ENCODE assay signal across 18 cellular contexts in the genomic region with DNA sequence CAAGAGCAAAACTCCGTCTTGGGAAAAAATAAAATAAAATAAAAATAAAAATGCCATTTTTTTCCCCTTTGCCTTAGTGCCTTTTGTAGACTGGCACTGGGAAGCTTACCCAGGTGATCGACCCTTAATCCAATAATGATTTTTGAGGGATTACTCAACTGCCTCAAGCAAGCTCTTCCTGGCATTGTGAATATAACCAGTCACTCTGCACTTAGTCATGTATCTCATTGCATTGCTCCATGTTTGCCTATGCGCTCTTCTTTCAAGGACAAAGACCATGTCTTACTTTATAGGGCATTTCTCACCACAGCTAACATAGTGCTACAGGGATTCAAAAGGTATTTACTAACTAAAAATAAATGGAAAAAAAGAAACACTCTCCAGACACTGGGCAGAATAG. TPM values are rescaled to one million over a fixed set of nuclear protein-coding genes. Genes with fewer than 3 reads are reported as not detected.
DNase-seq lines count a peak whose midpoint lies in the region; ATAC-seq, FAIRE-seq and TF ChIP-seq lines count a peak whose summit lies in the region.
"Had no signal": no experiment of that assay in that cellular context is flagged by ENCODE, and none has a peak within 500 bp of the region (broad histone marks: within the 10 kb centered on the region; RNA-seq: fewer than 3 reads in every experiment).

No MANE protein-coding gene starts in this region.

- H3K9ac ChIP-seq in BLaER1, result no peak overlapping the region
- H3K9ac ChIP-seq in Karpas-422 (ENCODE audit: low read length), result no peak overlapping the region
- no peak overlapping the region for H3K9ac ChIP-seq in neuronal stem cell (ENCODE audit: low read depth, low read length, poor library complexity)
- H3K9ac ChIP-seq: KMS-11 had no signal

- no peak for DNase-seq in Karpas-422
- peak; percentile 95 for DNase-seq in bronchial epithelial cell (ENCODE audit: low read depth)
- peak; percentile 15 for DNase-seq in left lobe of liver (ENCODE audit: low spot score)
- no peak for DNase-seq in SKM-1 treated with dmso at 0.1 percent for 144 hours (lab: John Stamatoyannopoulos, UW; ENCODE audit: unreplicated experiment)
- DNase-seq in glomerular visceral epithelial cell (ENCODE audit: extremely low spot score), result no peak
- no peak for DNase-seq in neuronal stem cell (ENCODE audit: low spot score)
- no peak for DNase-seq in Calu3
- DNase-seq: activated CD4-positive, CD25-positive, alpha-beta regulatory T cell treated with anti-CD3 and anti-CD28 coated beads, Interleukin-2, amount 50 U/mL, for 72 hours; left colon; NCI-H1417; NCI-H526; retina had no signal

- no peak overlapping the region for H3K14ac ChIP-seq in neuronal stem cell (ENCODE audit: low read length)

- no peak for FAIRE-seq in bronchial epithelial cell (lab: Jason Lieb, UNC)

- H3K9me2 ChIP-seq in Karpas-422 (replicated peaks; ENCODE audit: insufficient read depth, low read length), result no peaks in the 10 kb centered on the region

- no peak overlapping the region for H2AK5ac ChIP-seq in neuronal stem cell (ENCODE audit: low read depth, low read length)

- CTCF ChIA-PET in Calu3 (lab: Charles Lee), result interaction anchor here (1.4 kb wide), 1 partner anchor 79 kb away, joined by 3 read pairs; no protein-coding TSS in a partner anchor

- H3K36me3 Mint-ChIP-seq in Calu3 (ENCODE audit: insufficient read depth, unreplicated experiment), result peaks cover 5% of the 10 kb centered on the region

- peak overlapping the region; percentile 38; the same call in 1 of the 2 replicates for H3K4me2 ChIP-seq in BLaER1
- H3K4me2 ChIP-seq in Karpas-422 (ENCODE audit: low read depth, low read length, poor library complexity, severe bottlenecking), result no peak overlapping the region
- no peak overlapping the region for H3K4me2 ChIP-seq in neuronal stem cell (ENCODE audit: insufficient read depth, low read length, poor library complexity, severe bottlenecking)
- H3K4me2 ChIP-seq: KMS-11 had no signal

- H3K27me3 ChIP-seq in BLaER1, result no peaks in the 10 kb centered on the region
- no peaks in the 10 kb centered on the region for H3K27me3 ChIP-seq in Karpas-422 (ENCODE audit: low read length)
- H3K27me3 ChIP-seq in bronchial epithelial cell (ENCODE audit: control insufficient read depth, insufficient read depth, low read length), result no peaks in the 10 kb centered on the region
- no peaks in the 10 kb centered on the region for H3K27me3 ChIP-seq in neuronal stem cell (ENCODE audit: control insufficient read depth in 3 of 3, insufficient read depth in 3 of 3, low read depth in 1 of 3, low read length in 3 of 3)
- H3K27me3 ChIP-seq: gastroesophageal sphincter had no signal

- no peak overlapping the region for H3K23ac ChIP-seq in neuronal stem cell (ENCODE audit: low read depth, low read length, poor library complexity)

- peaks cover 29% of the 10 kb centered on the region for H4K20me1 ChIP-seq in BLaER1
- H4K20me1 ChIP-seq in Karpas-422 (ENCODE audit: insufficient read depth, low read depth, low read length), result 0 out of 2 replicates have a peak, but pooled peaks cover 7% of the 10 kb centered on the region

- BruUV-seq in Calu3 (replicated peaks; lab: Mats Ljungman, UMichigan), result no TSS peak

- peaks cover 87% of the 10 kb centered on the region for H3K79me2 ChIP-seq in Karpas-422 (ENCODE audit: low read length)

- no peak overlapping the region for H3K18ac ChIP-seq in neuronal stem cell (ENCODE audit: low read length)

- no peak overlapping the region for H2BK12ac ChIP-seq in neuronal stem cell (ENCODE audit: low read length)

- no peaks in the 10 kb centered on the region for H3K9me3 Mint-ChIP-seq in Calu3 (ENCODE audit: low read depth, unreplicated experiment)

- H2BK5ac ChIP-seq in neuronal stem cell (ENCODE audit: low read length), result no peak overlapping the region

- no peak overlapping the region for H3K4ac ChIP-seq in neuronal stem cell (ENCODE audit: low read length)

- H3K27ac ChIP-seq in BLaER1, result no peak overlapping the region
- peak overlapping the region; percentile 14; the same call in 1 of the 2 replicates for H3K27ac ChIP-seq in Karpas-422 (ENCODE audit: low read length)
- no peak overlapping the region for H3K27ac ChIP-seq in neuronal stem cell (replicated peaks; ENCODE audit: low read length)
- H3K27ac ChIP-seq: gastroesophageal sphincter, KMS-11 had no signal

- intact Hi-C loops in Calu3 (cut with micrococcal nuclease; ENCODE audit: unreplicated experiment), result no loop called here

- no peak overlapping the region for H3K27ac Mint-ChIP-seq in Calu3 (ENCODE audit: unreplicated experiment)
- H3K27ac Mint-ChIP-seq: activated naive CD8-positive, alpha-beta T cell; brain had no signal

- no peak overlapping the region for H2BK120ac ChIP-seq in neuronal stem cell (ENCODE audit: low read depth, low read length)

- TF ChIP-seq CTCF in bronchial epithelial cell (IDR thresholded peaks at IDR 0.05; ENCODE audit: insufficient read depth, low read length, severe bottlenecking) (no peak), Calu3 (IDR thresholded peaks at IDR 0.05; ENCODE audit: unreplicated experiment) (no peak)

- H3K4me3 ChIP-seq in BLaER1, result no peak overlapping the region
- H3K4me3 ChIP-seq in Karpas-422 (ENCODE audit: low read length), result no peak overlapping the region
- H3K4me3 ChIP-seq in bronchial epithelial cell (ENCODE audit: low read depth, low read length), result no peak overlapping the region
- H3K4me3 ChIP-seq in neuronal stem cell (ENCODE audit: low read length in 2 of 2), result no peak overlapping the region
- H3K4me3 ChIP-seq: gastroesophageal sphincter, SK-N-MC had no signal

- H3K36me3 ChIP-seq in BLaER1, result peaks cover 30% of the 10 kb centered on the region
- peaks cover 16% of the 10 kb centered on the region for H3K36me3 ChIP-seq in Karpas-422 (ENCODE audit: insufficient read depth, low read length)
- H3K36me3 ChIP-seq in bronchial epithelial cell (ENCODE audit: control insufficient read depth, insufficient read depth, low read length), result peaks cover 11% of the 10 kb centered on the region
- no peaks in the 10 kb centered on the region for H3K36me3 ChIP-seq in neuronal stem cell (replicated peaks in 1 of 2; ENCODE audit: control insufficient read depth in 2 of 2, insufficient read depth in 2 of 2, low read length in 2 of 2)

- H3K9me3 ChIP-seq in BLaER1, result peaks cover 13% of the 10 kb centered on the region
- no peaks in the 10 kb centered on the region for H3K9me3 ChIP-seq in Karpas-422 (ENCODE audit: low read length)
- H3K9me3 ChIP-seq in neuronal stem cell (replicated peaks in 1 of 2; ENCODE audit: control insufficient read depth in 2 of 2, insufficient read depth in 1 of 2, low read depth in 1 of 2, low read length in 2 of 2), result no peaks in the 10 kb centered on the region
- H3K9me3 ChIP-seq: gastroesophageal sphincter had no signal

- WGBS in neuronal stem cell (ENCODE audit: extremely low coverage in 2 of 2, insufficient read length in 2 of 2, insufficient replicate concordance in 1 of 2), 2 donors, result no CpG with 5 or more reads among the region's 3 CpGs

- H3K4me1 Mint-ChIP-seq in Calu3 (ENCODE audit: low read depth, unreplicated experiment), result peaks cover 11% of the 10 kb centered on the region

- H2AFZ ChIP-seq in Karpas-422 (ENCODE audit: low read length) (no peak overlapping the region), neuronal stem cell (ENCODE audit: low read length) (no peak overlapping the region)

- H3K4me1 ChIP-seq in BLaER1 (peaks cover 53% of the 10 kb centered on the region), Karpas-422 (ENCODE audit: low read length) (peaks cover 41% of the 10 kb centered on the region), neuronal stem cell (ENCODE audit: control insufficient read depth in 2 of 2, insufficient read depth in 1 of 2, low read depth in 1 of 2, low read length in 2 of 2) (peaks cover 3 to 7% of the 10 kb centered on the region in 2 donors)

- H2BK15ac ChIP-seq in neuronal stem cell (ENCODE audit: low read length), result no peak overlapping the region

- no peaks in the 10 kb centered on the region for H3K27me3 Mint-ChIP-seq in Calu3 (ENCODE audit: unreplicated experiment)
- H3K27me3 Mint-ChIP-seq: activated naive CD8-positive, alpha-beta T cell had no signal

- H3K79me1 ChIP-seq in neuronal stem cell (ENCODE audit: low read depth, low read length), result no peaks in the 10 kb centered on the region

- ATAC-seq in left lobe of liver, result peak; percentile 63
- ATAC-seq: gastroesophageal sphincter, left colon had no signal

- H3K4me3 Mint-ChIP-seq in Calu3 (ENCODE audit: low read depth, unreplicated experiment), result no peak overlapping the region
- H3K4me3 Mint-ChIP-seq: activated naive CD8-positive, alpha-beta T cell; brain had no signal

- H4K91ac ChIP-seq in neuronal stem cell (ENCODE audit: low read depth, low read length, poor library complexity), result no peak overlapping the region

- H4K8ac ChIP-seq in neuronal stem cell (ENCODE audit: low read depth, low read length), result no peak overlapping the region

RNA-seq across cellular contexts. Expression of a gene that starts 13.0 kb away (rescaled TPM):
- 27.1 and 29.5 TPM in 2 replicates for total RNA-seq in Karpas-422 (2014; rRNA removed; shearing (Covaris generic); ENCODE audit: low replicate concordance)
- total RNA-seq in bronchial epithelial cell (16.3 and 20.6 TPM in 2 replicates), left lobe of liver (9.6 TPM), Calu3 (2022) (8.7 and 9.5 TPM in 2 replicates)
- polyA plus RNA-seq in neuronal stem cell (2013, experiment 1 of 2), result 1.3 TPM
- 1.4 TPM for polyA plus RNA-seq in neuronal stem cell (2013, experiment 2 of 2)

Comparison
In these comparisons a context has a peak if more than half of its experiments do, and no peak if none do; other contexts are left out.
1. DNase-seq: peak in bronchial epithelial cell (single experiment) and left lobe of liver (single experiment); none in Karpas-422 (single experiment), SKM-1 treated with dmso at 0.1 percent for 144 hours (single experiment), glomerular visceral epithelial cell (single experiment), neuronal stem cell (single experiment) and Calu3 (single experiment).